Comparison of ENCODE assay signal across 8 cellular contexts in the genomic region with DNA sequence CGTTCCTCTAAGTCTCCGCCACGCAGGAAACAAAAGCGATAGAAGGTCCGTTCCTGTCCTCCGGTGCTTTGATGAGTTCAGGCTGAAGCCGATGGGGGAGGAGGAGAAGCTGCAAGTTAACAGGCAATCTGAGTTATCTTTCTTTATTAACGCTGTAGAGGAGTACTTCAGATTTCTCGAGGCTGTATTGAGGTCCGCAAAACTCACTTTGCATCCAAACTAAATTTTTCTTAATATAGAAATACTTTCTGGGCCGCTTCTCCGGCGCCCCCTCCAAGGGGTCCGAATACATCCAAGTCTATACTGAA. TPM values are rescaled to one million over a fixed set of nuclear protein-coding genes. Genes with fewer than 3 reads are reported as not detected.
DNase-seq lines count a peak whose midpoint lies in the region; ATAC-seq and TF ChIP-seq lines count a peak whose summit lies in the region.

No MANE protein-coding gene starts in this region.

- peaks cover 6% of the 10 kb centered on the region for H3K27me3 Mint-ChIP-seq in glutamatergic neuron (ENCODE audit: unreplicated experiment)

- DNase-seq in G401 (ENCODE audit: low spot score) (peak; percentile 23), glutamatergic neuron (no peak), retina (peak; percentile 42), D341Med (ENCODE audit: low spot score) (no peak), DMS 273 (lab: John Stamatoyannopoulos, UW; ENCODE audit: unreplicated experiment) (no peak)

- H3K36me3 Mint-ChIP-seq in glutamatergic neuron (ENCODE audit: unreplicated experiment): peaks cover 5% of the 10 kb centered on the region

- ATAC-seq in GM19023 (IDR thresholded peaks at IDR 0.05; ENCODE audit: unreplicated experiment) (no peak), GM19351 (IDR thresholded peaks at IDR 0.05; ENCODE audit: unreplicated experiment) (no peak)

- H3K4me1 Mint-ChIP-seq in glutamatergic neuron (ENCODE audit: low read depth, unreplicated experiment): peaks cover 4% of the 10 kb centered on the region

- TF ChIP-seq CTCF in VCaP (conservative IDR thresholded peaks at IDR 0.05): no peak
- no peak for TF ChIP-seq CTCF in glutamatergic neuron (IDR thresholded peaks at IDR 0.05; ENCODE audit: partially characterized antibody, unreplicated experiment)

- H3K27ac Mint-ChIP-seq in glutamatergic neuron (ENCODE audit: unreplicated experiment): peak overlapping the region; percentile 1

- H3K9me3 Mint-ChIP-seq in glutamatergic neuron (ENCODE audit: unreplicated experiment): peaks cover 3% of the 10 kb centered on the region

- peak overlapping the region; percentile 28 for H3K4me3 Mint-ChIP-seq in glutamatergic neuron (ENCODE audit: unreplicated experiment)

- in situ Hi-C loops in G401 (cut with HindIII; ENCODE audit: low sequenced_read_pairs): no loop called here

- peak overlapping the region; percentile 87 for H3K27ac ChIP-seq in VCaP

RNA-seq across cellular contexts. Expression of a gene that starts 0.4 kb away (rescaled TPM):
- 0.27 and 0.86 TPM in 2 replicates for total RNA-seq in G401 (2014; rRNA removed; shearing (Covaris generic))
- 0.17 TPM for total RNA-seq in glutamatergic neuron (ENCODE audit: unreplicated experiment)

RNA-seq across cellular contexts. Expression of a gene that starts 51.2 kb away (rescaled TPM):
- total RNA-seq in G401 (2014; rRNA removed; shearing (Covaris generic)): 22.8 and 31.7 TPM in 2 replicates
- total RNA-seq in glutamatergic neuron (ENCODE audit: unreplicated experiment): 422 TPM

Comparison
In these comparisons a context has a peak if more than half of its experiments do, and no peak if none do; other contexts are left out.
1. DNase-seq: peak in G401 (single experiment) and retina (single experiment); none in glutamatergic neuron (single experiment), D341Med (single experiment) and DMS 273 (single experiment).
2. RNA of a gene that starts 51.2 kb away (total RNA-seq): 422 TPM in glutamatergic neuron (single experiment); 22.8 to 31.7 TPM in G401; every median in the first group is over 10 times any median in the second.